Comparison of ENCODE assay signal across 2 cellular contexts in genomic region chr19:46413262-46414031, GRCh38.
TF ChIP-seq lines count a peak whose summit lies in the region.

CCDC8 (minus strand) TSS chr19:46413564; CDS start chr19:46412810, 754 bp downstream.

TF ChIP-seq in HEK293, 187 proteins besides CTCF, POLR2A, EP300 and RAD21 (continued from another document):
- TF ChIP-seq ZNF391 (tag by site-specific recombination; IDR thresholded peaks at IDR 0.05; ENCODE audit: borderline replicate concordance, low read depth) (no peak), REPIN1 (tag by site-specific recombination; IDR thresholded peaks at IDR 0.05; ENCODE audit: low read depth) (no peak), ZNF140 (tag by site-specific recombination; IDR thresholded peaks at IDR 0.05) (no peak)

TF ChIP-seq in K562, 482 proteins besides CTCF, POLR2A, EP300 and RAD21 (continued from another document):
- TF ChIP-seq REST (CRISPR knock-in tag; IDR thresholded peaks at IDR 0.05; ENCODE audit: low read depth) (peak; percentile 60; the same call in 1 of the 2 replicates), ZKSCAN8 (CRISPR knock-in tag; IDR thresholded peaks at IDR 0.05) (no peak), RBFOX2 (IDR thresholded peaks at IDR 0.05; ENCODE audit: low read depth, low read length) (peak; percentile 92), SIN3A (IDR thresholded peaks at IDR 0.05; ENCODE audit: borderline replicate concordance in 2 of 2, control insufficient read depth in 1 of 2, low read depth in 2 of 2, low read length in 2 of 2) (peak; percentile 58 to 81; a peak in 2 of 4 replicates), SP2 (IDR thresholded peaks at IDR 0.05; ENCODE audit: extremely low read depth, low read depth, low read length, poor library complexity, severe bottlenecking) (peak; percentile 53), RBBP5 (IDR thresholded peaks at IDR 0.05; ENCODE audit: borderline replicate concordance, insufficient read depth, low read length, poor library complexity, severe bottlenecking) (peak; percentile 56), MEIS2 (IDR thresholded peaks at IDR 0.05; ENCODE audit: partially characterized antibody) (peak; percentile 72), MAX (CRISPR knock-in tag; IDR thresholded peaks at IDR 0.05) (peak; percentile 58; the same call in 1 of the 2 replicates), ZBTB11 (CRISPR knock-in tag; IDR thresholded peaks at IDR 0.05) (peak in 1 of 3 experiments; percentile 82; a peak in 2 of 6 replicates), SUPT5H (IDR thresholded peaks at IDR 0.05) (peak; percentile 88), ZNF3 (CRISPR knock-in tag; IDR thresholded peaks at IDR 0.05) (no peak), ATF7 (IDR thresholded peaks at IDR 0.05) (peak; percentile 86), KDM2B (CRISPR knock-in tag; IDR thresholded peaks at IDR 0.05) (no peak; the same call in 1 of the 2 replicates), RB1 (IDR thresholded peaks at IDR 0.05; ENCODE audit: low read depth) (peak; percentile 77), BRF2 (IDR thresholded peaks at IDR 0.05; ENCODE audit: borderline replicate concordance, insufficient read depth, insufficient read length) (no peak), RBM22 (IDR thresholded peaks at IDR 0.05; ENCODE audit: low read depth, low read length, poor library complexity, severe bottlenecking) (no peak), CXXC5 (CRISPR knock-in tag; IDR thresholded peaks at IDR 0.05) (peak; percentile 84), ARID3B (CRISPR knock-in tag; IDR thresholded peaks at IDR 0.05; ENCODE audit: borderline replicate concordance) (no peak), CSDE1 (IDR thresholded peaks at IDR 0.05) (no peak), MYBL2 (IDR thresholded peaks at IDR 0.05; ENCODE audit: low read depth) (no peak), MYBL2 (CRISPR knock-in tag; IDR thresholded peaks at IDR 0.05; ENCODE audit: borderline replicate concordance) (no peak), KDM4B (IDR thresholded peaks at IDR 0.05; ENCODE audit: borderline replicate concordance in 2 of 2, low read depth in 1 of 2) (peak in 1 of 2 experiments; percentile 55; a peak in 1 of 4 replicates), U2AF2 (optimal IDR thresholded peaks at IDR 0.05; ENCODE audit: low read depth, low read length) (no peak), ATF4 (CRISPR knock-in tag; IDR thresholded peaks at IDR 0.05) (peak; percentile 46; the same call in 1 of the 2 replicates), ZC3H11A (IDR thresholded peaks at IDR 0.05; ENCODE audit: low read depth, low read length) (peak; percentile 14; the same call in 1 of the 2 replicates), POLR2H (tag; IDR thresholded peaks at IDR 0.05; ENCODE audit: low read depth) (peak; percentile 93), GATA2 (CRISPR knock-in tag; IDR thresholded peaks at IDR 0.05) (no peak), PPARD (CRISPR knock-in tag; IDR thresholded peaks at IDR 0.05) (no peak), E2F4 (CRISPR knock-in tag; IDR thresholded peaks at IDR 0.05; ENCODE audit: low read depth) (0 out of 2 replicates have a peak, but pooled peaks have one; percentile 22), ARID2 (IDR thresholded peaks at IDR 0.05) (no peak), ZNF583 (CRISPR knock-in tag; IDR thresholded peaks at IDR 0.05) (0 out of 2 replicates have a peak, but pooled peaks have one; percentile 23), SMAD2 (IDR thresholded peaks at IDR 0.05; ENCODE audit: low read depth, low read length) (no peak), CC2D1A (IDR thresholded peaks at IDR 0.05) (no peak), PYGO2 (tag; IDR thresholded peaks at IDR 0.05) (no peak), BHLHE40 (IDR thresholded peaks at IDR 0.05; ENCODE audit: low read length) (no peak), SFPQ (IDR thresholded peaks at IDR 0.05; ENCODE audit: low read depth, low read length) (no peak), NCOA2 (IDR thresholded peaks at IDR 0.05; ENCODE audit: partially characterized antibody in 2 of 2) (no peak)
